Comparison of ENCODE assay signal across 12 cellular contexts in the genomic region with DNA sequence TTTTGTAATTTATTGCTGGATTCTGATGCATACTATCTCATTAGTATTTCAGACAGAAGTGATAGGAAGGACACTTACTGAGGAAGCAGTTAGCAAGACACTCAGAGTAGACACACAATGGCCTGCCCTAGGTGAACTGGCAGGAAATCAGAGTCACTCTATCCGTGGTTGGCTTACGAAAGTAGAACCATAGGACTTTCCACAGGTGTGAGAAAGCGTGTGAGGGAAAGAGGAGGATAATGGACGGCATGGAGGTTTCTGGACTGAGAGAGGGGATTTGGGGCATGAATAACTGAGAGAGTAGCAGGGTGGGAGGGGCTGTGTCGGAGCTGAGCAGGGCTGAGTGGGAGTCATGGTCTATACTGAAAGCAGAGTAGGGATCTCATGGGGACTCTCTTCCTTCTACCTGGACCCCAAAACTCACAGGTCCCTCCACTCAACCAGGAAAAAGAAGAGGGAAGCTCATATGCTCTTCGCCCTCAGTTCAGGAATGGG. TPM values are rescaled to one million over a fixed set of nuclear protein-coding genes. Genes with fewer than 3 reads are reported as not detected.
A peak's percentile ranks its signal among the peaks of the same experiment; 100 is the strongest.
DNase-seq lines count a peak whose midpoint lies in the region; ATAC-seq and TF ChIP-seq lines count a peak whose summit lies in the region.
"Had no signal": no experiment of that assay in that cellular context is flagged by ENCODE, and none has a peak within 500 bp of the region (broad histone marks: within the 10 kb centered on the region; RNA-seq: fewer than 3 reads in every experiment).

No MANE protein-coding gene starts in this region.

- no peaks in the 10 kb centered on the region for H3K27me3 ChIP-seq in SJCRH30

- TF ChIP-seq CTCF in foreskin fibroblast (IDR thresholded peaks at IDR 0.05; ENCODE audit: low read depth, low read length) (no peak), RWPE1 (conservative IDR thresholded peaks at IDR 0.05; ENCODE audit: low read depth) (no peak)

- CTCF ChIA-PET in RWPE1 (lab: Yijun Ruan, JAX), result interaction anchor here (0.6 kb wide), 1 partner anchor 1036 kb away, joined by 3 read pairs; no protein-coding TSS in a partner anchor

- peaks cover 48% of the 10 kb centered on the region for H3K4me1 Mint-ChIP-seq in dendritic cell treated with granulocyte-macrophage colony-stimulating factor and Interleukin-4, amounts not matched to agents 40 ng/mL and 50 ng/mL, for 4 days (ENCODE audit: low read depth)

- intact Hi-C loops in dendritic cell treated with granulocyte-macrophage colony-stimulating factor and Interleukin-4, amounts not matched to agents 40 ng/mL and 50 ng/mL, for 4 days (cut with micrococcal nuclease), result loop anchor here (10.0 kb wide), 2 partner anchors 206 to 286 kb away; a partner anchor contains a TSS

- peak overlapping the region; percentile 77 for H3K27ac ChIP-seq in SJCRH30
- no peak overlapping the region for H3K27ac ChIP-seq in RWPE1
- H3K27ac ChIP-seq: prostate gland had no signal

- H3K36me3 ChIP-seq in SJCRH30, result no peaks in the 10 kb centered on the region
- H3K36me3 ChIP-seq: prostate gland had no signal

- H3K9me3 Mint-ChIP-seq in dendritic cell treated with granulocyte-macrophage colony-stimulating factor and Interleukin-4, amounts not matched to agents 40 ng/mL and 50 ng/mL, for 4 days, result no peaks in the 10 kb centered on the region

- POLR2A ChIA-PET in RWPE1 (lab: Yijun Ruan, JAX; ENCODE audit: low non-redundant PET), result no interaction called here

- no peaks in the 10 kb centered on the region for H3K9me3 ChIP-seq in SJCRH30 (replicated peaks)
- H3K9me3 ChIP-seq: prostate gland had no signal

- H3K4me1 ChIP-seq in SJCRH30, result peaks cover 13% of the 10 kb centered on the region
- H3K4me1 ChIP-seq: prostate gland had no signal

- H3K27ac Mint-ChIP-seq in dendritic cell treated with granulocyte-macrophage colony-stimulating factor and Interleukin-4, amounts not matched to agents 40 ng/mL and 50 ng/mL, for 4 days, result peak overlapping the region; percentile 54

- DNase-seq in stimulated activated CD4-positive, alpha-beta T cell treated with anti-CD3 and anti-CD28 coated beads, Interleukin-2, amount 100 ng/mL, for 4 hours (ENCODE audit: low read depth), result peak; percentile 14
- DNase-seq in stimulated activated CD4-positive, alpha-beta T cell treated with anti-CD3 and anti-CD28 coated beads, Interleukin-12 subunit alpha, Interleukin-12 subunit beta, amount 100 ng/mL, for 4 hours, result no peak
- DNase-seq in SJCRH30 (peak in 1 of 2 experiments; percentile 49), foreskin fibroblast (no peak), RWPE1 (ENCODE audit: low spot score) (no peak)

- H3K4me3 ChIP-seq in SJCRH30 (peak overlapping the region; percentile 11), foreskin fibroblast (ENCODE audit: low read depth in 1 of 2, low read length in 2 of 2) (no peak overlapping the region)
- H3K4me3 ChIP-seq: prostate gland had no signal

- no peaks in the 10 kb centered on the region for H3K36me3 Mint-ChIP-seq in dendritic cell treated with granulocyte-macrophage colony-stimulating factor and Interleukin-4, amounts not matched to agents 40 ng/mL and 50 ng/mL, for 4 days (ENCODE audit: low read depth)

- H3K27me3 Mint-ChIP-seq in dendritic cell treated with granulocyte-macrophage colony-stimulating factor and Interleukin-4, amounts not matched to agents 40 ng/mL and 50 ng/mL, for 4 days, result peaks cover 18% of the 10 kb centered on the region

- no peak for ATAC-seq in HG03354 (IDR thresholded peaks at IDR 0.05; ENCODE audit: poor library complexity, severe bottlenecking, unreplicated experiment)
- ATAC-seq in GM18520 (IDR thresholded peaks at IDR 0.05; ENCODE audit: unreplicated experiment), result no peak

- no peak overlapping the region for H3K4me3 Mint-ChIP-seq in dendritic cell treated with granulocyte-macrophage colony-stimulating factor and Interleukin-4, amounts not matched to agents 40 ng/mL and 50 ng/mL, for 4 days

RNA-seq across cellular contexts. Expression of a gene that starts 18.7 kb away (rescaled TPM):
- total RNA-seq in SJCRH30 (2014; rRNA removed; shearing (Covaris generic)), result 30.4 and 35.8 TPM in 2 replicates

RNA-seq across cellular contexts. Expression of a gene that starts 26.0 kb away (rescaled TPM):
- total RNA-seq in SJCRH30 (2014; rRNA removed; shearing (Covaris generic)), result 6.3 and 9.1 TPM in 2 replicates

RNA-seq across cellular contexts. Expression of a gene that starts 43.7 kb away (rescaled TPM):
- not detected in 2 replicates for total RNA-seq in SJCRH30 (2014; rRNA removed; shearing (Covaris generic))
- total RNA-seq: glomerular endothelial cell, lung microvascular endothelial cell, prostate gland, temporal lobe had no signal

RNA-seq across cellular contexts. Expression of a gene that starts 43.7 kb away (rescaled TPM):
- 0.15 and 0.32 TPM in 2 replicates for total RNA-seq in SJCRH30 (2014; rRNA removed; shearing (Covaris generic))
- total RNA-seq: glomerular endothelial cell, lung microvascular endothelial cell, prostate gland, temporal lobe had no signal

RNA-seq across cellular contexts. Expression of a gene that starts 59.9 kb away (rescaled TPM):
- 3.7 and 3.8 TPM in 2 replicates for total RNA-seq in SJCRH30 (2014; rRNA removed; shearing (Covaris generic))
